ENCODE assay signal across 1 cellular context in the genomic region with DNA sequence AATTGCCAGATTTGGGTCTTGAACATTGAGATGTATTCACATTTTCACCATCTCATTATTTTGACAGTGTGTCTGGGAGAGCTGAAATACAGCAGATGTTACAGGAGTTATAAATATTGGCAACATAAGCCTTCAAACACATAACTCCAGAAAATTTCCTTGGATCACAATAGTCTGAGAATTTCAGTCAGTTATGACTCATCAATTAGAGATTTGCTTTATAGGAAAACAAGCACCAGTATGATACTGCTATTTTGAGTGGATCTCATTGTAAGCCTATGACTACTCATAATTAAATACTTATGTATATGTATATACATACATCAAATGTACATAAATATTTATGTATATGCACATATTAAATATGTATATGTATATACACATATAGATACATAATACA.
TF ChIP-seq lines count a peak whose summit lies in the region.

No MANE protein-coding gene starts in this region.

TF ChIP-seq in SK-N-SH, 30 proteins besides CTCF, POLR2A, EP300 and RAD21 (continued from another document):
- TF ChIP-seq, protein P1, sequence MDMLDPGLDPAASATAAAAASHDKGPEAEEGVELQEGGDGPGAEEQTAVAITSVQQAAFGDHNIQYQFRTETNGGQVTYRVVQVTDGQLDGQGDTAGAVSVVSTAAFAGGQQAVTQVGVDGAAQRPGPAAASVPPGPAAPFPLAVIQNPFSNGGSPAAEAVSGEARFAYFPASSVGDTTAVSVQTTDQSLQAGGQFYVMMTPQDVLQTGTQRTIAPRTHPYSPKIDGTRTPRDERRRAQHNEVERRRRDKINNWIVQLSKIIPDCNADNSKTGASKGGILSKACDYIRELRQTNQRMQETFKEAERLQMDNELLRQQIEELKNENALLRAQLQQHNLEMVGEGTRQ (IDR thresholded peaks at IDR 0.05; ENCODE audit: borderline replicate concordance, low read depth, low read length): no peak
- TF ChIP-seq MEF2A (IDR thresholded peaks at IDR 0.05; ENCODE audit: borderline replicate concordance, low read depth) (no peak), RFX5 (IDR thresholded peaks at IDR 0.05; ENCODE audit: low read length) (no peak), CHD2 (IDR thresholded peaks at IDR 0.05; ENCODE audit: low read length, partially characterized antibody) (no peak), TAF1 (IDR thresholded peaks at IDR 0.05; ENCODE audit: borderline replicate concordance, low read depth, low read length) (no peak)
- TF ChIP-seq, protein P2, sequence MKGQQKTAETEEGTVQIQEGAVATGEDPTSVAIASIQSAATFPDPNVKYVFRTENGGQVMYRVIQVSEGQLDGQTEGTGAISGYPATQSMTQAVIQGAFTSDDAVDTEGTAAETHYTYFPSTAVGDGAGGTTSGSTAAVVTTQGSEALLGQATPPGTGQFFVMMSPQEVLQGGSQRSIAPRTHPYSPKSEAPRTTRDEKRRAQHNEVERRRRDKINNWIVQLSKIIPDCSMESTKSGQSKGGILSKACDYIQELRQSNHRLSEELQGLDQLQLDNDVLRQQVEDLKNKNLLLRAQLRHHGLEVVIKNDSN (IDR thresholded peaks at IDR 0.05; ENCODE audit: borderline replicate concordance, low read depth): no peak
- TF ChIP-seq, protein P3, sequence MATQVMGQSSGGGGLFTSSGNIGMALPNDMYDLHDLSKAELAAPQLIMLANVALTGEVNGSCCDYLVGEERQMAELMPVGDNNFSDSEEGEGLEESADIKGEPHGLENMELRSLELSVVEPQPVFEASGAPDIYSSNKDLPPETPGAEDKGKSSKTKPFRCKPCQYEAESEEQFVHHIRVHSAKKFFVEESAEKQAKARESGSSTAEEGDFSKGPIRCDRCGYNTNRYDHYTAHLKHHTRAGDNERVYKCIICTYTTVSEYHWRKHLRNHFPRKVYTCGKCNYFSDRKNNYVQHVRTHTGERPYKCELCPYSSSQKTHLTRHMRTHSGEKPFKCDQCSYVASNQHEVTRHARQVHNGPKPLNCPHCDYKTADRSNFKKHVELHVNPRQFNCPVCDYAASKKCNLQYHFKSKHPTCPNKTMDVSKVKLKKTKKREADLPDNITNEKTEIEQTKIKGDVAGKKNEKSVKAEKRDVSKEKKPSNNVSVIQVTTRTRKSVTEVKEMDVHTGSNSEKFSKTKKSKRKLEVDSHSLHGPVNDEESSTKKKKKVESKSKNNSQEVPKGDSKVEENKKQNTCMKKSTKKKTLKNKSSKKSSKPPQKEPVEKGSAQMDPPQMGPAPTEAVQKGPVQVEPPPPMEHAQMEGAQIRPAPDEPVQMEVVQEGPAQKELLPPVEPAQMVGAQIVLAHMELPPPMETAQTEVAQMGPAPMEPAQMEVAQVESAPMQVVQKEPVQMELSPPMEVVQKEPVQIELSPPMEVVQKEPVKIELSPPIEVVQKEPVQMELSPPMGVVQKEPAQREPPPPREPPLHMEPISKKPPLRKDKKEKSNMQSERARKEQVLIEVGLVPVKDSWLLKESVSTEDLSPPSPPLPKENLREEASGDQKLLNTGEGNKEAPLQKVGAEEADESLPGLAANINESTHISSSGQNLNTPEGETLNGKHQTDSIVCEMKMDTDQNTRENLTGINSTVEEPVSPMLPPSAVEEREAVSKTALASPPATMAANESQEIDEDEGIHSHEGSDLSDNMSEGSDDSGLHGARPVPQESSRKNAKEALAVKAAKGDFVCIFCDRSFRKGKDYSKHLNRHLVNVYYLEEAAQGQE (IDR thresholded peaks at IDR 0.05; ENCODE audit: low read depth, low read length): no peak
